Comparison of ENCODE assay signal across 1 cellular context in the genomic region with DNA sequence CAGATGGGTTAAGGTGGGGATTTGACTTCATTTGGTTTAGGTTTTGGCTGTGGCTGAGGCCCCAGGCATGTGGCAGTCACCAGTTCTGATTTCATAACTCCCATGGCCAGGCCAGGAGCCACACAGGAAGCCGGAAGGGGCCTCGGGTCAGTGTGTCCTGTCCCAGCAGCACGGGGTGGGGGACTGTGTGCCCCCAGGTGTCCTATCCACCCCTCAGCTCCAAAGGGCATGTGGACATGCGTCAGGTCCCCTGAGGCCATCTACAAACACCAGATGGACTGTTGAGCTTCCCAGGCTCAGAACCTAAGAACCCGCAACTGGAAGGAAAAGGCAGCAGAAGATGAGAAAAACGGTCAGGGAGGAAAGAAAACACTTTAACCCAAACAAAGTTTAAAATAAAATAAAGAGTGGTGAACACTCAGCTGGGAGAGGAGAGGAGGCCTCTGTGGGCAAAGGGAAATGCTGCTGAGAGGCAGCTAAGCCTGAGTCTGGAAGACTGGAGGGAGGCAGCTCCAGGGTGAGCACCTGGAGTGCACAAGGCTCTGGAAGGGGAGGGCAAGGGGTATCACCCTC.
A peak's percentile ranks its signal among the peaks of the same experiment; 100 is the strongest.
TF ChIP-seq lines count a peak whose summit lies in the region.

No MANE protein-coding gene starts in this region.

TF ChIP-seq in HepG2, 621 proteins besides CTCF, POLR2A, EP300 and RAD21 (continued from another document):
- TF ChIP-seq, protein P1, sequence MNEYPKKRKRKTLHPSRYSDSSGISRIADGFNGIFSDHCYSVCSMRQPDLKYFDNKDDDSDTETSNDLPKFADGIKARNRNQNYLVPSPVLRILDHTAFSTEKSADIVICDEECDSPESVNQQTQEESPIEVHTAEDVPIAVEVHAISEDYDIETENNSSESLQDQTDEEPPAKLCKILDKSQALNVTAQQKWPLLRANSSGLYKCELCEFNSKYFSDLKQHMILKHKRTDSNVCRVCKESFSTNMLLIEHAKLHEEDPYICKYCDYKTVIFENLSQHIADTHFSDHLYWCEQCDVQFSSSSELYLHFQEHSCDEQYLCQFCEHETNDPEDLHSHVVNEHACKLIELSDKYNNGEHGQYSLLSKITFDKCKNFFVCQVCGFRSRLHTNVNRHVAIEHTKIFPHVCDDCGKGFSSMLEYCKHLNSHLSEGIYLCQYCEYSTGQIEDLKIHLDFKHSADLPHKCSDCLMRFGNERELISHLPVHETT (CRISPR knock-in tag; conservative IDR thresholded peaks at IDR 0.05): 0 out of 2 replicates have a peak, but pooled peaks have one; percentile 31
- TF ChIP-seq, protein P2, sequence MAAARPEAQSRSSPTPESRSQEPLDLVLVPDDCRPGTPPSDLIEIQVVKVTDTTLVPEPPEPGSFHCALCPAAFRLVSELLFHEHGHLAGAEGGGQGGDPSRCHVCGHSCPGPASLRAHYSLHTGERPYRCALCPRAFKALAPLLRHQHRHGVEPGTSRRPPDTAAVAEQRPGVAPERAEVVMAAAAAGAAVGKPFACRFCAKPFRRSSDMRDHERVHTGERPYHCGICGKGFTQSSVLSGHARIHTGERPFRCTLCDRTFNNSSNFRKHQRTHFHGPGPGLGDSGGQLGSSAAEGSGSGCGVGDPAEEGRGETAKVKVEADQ (CRISPR knock-in tag; IDR thresholded peaks at IDR 0.05; ENCODE audit: borderline replicate concordance): no peak
- TF ChIP-seq ZNF792 (CRISPR knock-in tag; IDR thresholded peaks at IDR 0.05) (peak; percentile 73; the same call in 1 of the 2 replicates), NFYB (CRISPR knock-in tag; IDR thresholded peaks at IDR 0.05) (no peak), SIN3A (IDR thresholded peaks at IDR 0.05; ENCODE audit: borderline replicate concordance, low read depth, low read length) (0 out of 2 replicates have a peak, but pooled peaks have one; percentile 13), ZMYM3 (CRISPR knock-in tag; IDR thresholded peaks at IDR 0.05) (peak; percentile 87), ZNF12 (CRISPR knock-in tag; IDR thresholded peaks at IDR 0.05) (no peak), ZNF674 (CRISPR knock-in tag; IDR thresholded peaks at IDR 0.05; ENCODE audit: low read depth) (no peak), KAT2B (IDR thresholded peaks at IDR 0.05; ENCODE audit: borderline replicate concordance, low read depth, low read length) (no peak), GABPA (IDR thresholded peaks at IDR 0.05; ENCODE audit: low read depth, low read length) (peak; percentile 53), GABPA (CRISPR knock-in tag; IDR thresholded peaks at IDR 0.05; ENCODE audit: low read depth) (peak; percentile 85), FOXK1 (CRISPR knock-in tag; IDR thresholded peaks at IDR 0.05; ENCODE audit: borderline replicate concordance, low read depth) (peak; percentile 71; the same call in 1 of the 2 replicates), DNMT1 (CRISPR knock-in tag; IDR thresholded peaks at IDR 0.05) (no peak), NFIC (IDR thresholded peaks at IDR 0.05; ENCODE audit: low read length) (peak; percentile 66)
- TF ChIP-seq, protein P3, sequence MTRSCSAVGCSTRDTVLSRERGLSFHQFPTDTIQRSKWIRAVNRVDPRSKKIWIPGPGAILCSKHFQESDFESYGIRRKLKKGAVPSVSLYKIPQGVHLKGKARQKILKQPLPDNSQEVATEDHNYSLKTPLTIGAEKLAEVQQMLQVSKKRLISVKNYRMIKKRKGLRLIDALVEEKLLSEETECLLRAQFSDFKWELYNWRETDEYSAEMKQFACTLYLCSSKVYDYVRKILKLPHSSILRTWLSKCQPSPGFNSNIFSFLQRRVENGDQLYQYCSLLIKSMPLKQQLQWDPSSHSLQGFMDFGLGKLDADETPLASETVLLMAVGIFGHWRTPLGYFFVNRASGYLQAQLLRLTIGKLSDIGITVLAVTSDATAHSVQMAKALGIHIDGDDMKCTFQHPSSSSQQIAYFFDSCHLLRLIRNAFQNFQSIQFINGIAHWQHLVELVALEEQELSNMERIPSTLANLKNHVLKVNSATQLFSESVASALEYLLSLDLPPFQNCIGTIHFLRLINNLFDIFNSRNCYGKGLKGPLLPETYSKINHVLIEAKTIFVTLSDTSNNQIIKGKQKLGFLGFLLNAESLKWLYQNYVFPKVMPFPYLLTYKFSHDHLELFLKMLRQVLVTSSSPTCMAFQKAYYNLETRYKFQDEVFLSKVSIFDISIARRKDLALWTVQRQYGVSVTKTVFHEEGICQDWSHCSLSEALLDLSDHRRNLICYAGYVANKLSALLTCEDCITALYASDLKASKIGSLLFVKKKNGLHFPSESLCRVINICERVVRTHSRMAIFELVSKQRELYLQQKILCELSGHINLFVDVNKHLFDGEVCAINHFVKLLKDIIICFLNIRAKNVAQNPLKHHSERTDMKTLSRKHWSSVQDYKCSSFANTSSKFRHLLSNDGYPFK (CRISPR knock-in tag; IDR thresholded peaks at IDR 0.05; ENCODE audit: borderline replicate concordance): peak; percentile 74; the same call in 1 of the 2 replicates
- TF ChIP-seq, protein P4, sequence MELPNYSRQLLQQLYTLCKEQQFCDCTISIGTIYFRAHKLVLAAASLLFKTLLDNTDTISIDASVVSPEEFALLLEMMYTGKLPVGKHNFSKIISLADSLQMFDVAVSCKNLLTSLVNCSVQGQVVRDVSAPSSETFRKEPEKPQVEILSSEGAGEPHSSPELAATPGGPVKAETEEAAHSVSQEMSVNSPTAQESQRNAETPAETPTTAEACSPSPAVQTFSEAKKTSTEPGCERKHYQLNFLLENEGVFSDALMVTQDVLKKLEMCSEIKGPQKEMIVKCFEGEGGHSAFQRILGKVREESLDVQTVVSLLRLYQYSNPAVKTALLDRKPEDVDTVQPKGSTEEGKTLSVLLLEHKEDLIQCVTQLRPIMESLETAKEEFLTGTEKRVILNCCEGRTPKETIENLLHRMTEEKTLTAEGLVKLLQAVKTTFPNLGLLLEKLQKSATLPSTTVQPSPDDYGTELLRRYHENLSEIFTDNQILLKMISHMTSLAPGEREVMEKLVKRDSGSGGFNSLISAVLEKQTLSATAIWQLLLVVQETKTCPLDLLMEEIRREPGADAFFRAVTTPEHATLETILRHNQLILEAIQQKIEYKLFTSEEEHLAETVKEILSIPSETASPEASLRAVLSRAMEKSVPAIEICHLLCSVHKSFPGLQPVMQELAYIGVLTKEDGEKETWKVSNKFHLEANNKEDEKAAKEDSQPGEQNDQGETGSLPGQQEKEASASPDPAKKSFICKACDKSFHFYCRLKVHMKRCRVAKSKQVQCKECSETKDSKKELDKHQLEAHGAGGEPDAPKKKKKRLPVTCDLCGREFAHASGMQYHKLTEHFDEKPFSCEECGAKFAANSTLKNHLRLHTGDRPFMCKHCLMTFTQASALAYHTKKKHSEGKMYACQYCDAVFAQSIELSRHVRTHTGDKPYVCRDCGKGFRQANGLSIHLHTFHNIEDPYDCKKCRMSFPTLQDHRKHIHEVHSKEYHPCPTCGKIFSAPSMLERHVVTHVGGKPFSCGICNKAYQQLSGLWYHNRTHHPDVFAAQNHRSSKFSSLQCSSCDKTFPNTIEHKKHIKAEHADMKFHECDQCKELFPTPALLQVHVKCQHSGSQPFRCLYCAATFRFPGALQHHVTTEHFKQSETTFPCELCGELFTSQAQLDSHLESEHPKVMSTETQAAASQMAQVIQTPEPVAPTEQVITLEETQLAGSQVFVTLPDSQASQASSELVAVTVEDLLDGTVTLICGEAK (IDR thresholded peaks at IDR 0.05): no peak
- TF ChIP-seq, protein P4 (CRISPR knock-in tag; IDR thresholded peaks at IDR 0.05): peak; percentile 63
- TF ChIP-seq, protein P5, sequence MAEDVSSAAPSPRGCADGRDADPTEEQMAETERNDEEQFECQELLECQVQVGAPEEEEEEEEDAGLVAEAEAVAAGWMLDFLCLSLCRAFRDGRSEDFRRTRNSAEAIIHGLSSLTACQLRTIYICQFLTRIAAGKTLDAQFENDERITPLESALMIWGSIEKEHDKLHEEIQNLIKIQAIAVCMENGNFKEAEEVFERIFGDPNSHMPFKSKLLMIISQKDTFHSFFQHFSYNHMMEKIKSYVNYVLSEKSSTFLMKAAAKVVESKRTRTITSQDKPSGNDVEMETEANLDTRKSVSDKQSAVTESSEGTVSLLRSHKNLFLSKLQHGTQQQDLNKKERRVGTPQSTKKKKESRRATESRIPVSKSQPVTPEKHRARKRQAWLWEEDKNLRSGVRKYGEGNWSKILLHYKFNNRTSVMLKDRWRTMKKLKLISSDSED (CRISPR knock-in tag; IDR thresholded peaks at IDR 0.05): no peak
- TF ChIP-seq, protein P6, sequence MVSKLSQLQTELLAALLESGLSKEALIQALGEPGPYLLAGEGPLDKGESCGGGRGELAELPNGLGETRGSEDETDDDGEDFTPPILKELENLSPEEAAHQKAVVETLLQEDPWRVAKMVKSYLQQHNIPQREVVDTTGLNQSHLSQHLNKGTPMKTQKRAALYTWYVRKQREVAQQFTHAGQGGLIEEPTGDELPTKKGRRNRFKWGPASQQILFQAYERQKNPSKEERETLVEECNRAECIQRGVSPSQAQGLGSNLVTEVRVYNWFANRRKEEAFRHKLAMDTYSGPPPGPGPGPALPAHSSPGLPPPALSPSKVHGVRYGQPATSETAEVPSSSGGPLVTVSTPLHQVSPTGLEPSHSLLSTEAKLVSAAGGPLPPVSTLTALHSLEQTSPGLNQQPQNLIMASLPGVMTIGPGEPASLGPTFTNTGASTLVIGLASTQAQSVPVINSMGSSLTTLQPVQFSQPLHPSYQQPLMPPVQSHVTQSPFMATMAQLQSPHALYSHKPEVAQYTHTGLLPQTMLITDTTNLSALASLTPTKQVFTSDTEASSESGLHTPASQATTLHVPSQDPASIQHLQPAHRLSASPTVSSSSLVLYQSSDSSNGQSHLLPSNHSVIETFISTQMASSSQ (IDR thresholded peaks at IDR 0.05; ENCODE audit: low read depth): peak; percentile 70
- TF ChIP-seq, protein P6 (CRISPR knock-in tag; IDR thresholded peaks at IDR 0.05; ENCODE audit: borderline replicate concordance): 0 out of 2 replicates have a peak, but pooled peaks have one; percentile 38
- TF ChIP-seq, protein P7, sequence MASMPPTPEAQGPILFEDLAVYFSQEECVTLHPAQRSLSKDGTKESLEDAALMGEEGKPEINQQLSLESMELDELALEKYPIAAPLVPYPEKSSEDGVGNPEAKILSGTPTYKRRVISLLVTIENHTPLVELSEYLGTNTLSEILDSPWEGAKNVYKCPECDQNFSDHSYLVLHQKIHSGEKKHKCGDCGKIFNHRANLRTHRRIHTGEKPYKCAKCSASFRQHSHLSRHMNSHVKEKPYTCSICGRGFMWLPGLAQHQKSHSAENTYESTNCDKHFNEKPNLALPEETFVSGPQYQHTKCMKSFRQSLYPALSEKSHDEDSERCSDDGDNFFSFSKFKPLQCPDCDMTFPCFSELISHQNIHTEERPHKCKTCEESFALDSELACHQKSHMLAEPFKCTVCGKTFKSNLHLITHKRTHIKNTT (CRISPR knock-in tag; IDR thresholded peaks at IDR 0.05): no peak
- TF ChIP-seq, protein P8, sequence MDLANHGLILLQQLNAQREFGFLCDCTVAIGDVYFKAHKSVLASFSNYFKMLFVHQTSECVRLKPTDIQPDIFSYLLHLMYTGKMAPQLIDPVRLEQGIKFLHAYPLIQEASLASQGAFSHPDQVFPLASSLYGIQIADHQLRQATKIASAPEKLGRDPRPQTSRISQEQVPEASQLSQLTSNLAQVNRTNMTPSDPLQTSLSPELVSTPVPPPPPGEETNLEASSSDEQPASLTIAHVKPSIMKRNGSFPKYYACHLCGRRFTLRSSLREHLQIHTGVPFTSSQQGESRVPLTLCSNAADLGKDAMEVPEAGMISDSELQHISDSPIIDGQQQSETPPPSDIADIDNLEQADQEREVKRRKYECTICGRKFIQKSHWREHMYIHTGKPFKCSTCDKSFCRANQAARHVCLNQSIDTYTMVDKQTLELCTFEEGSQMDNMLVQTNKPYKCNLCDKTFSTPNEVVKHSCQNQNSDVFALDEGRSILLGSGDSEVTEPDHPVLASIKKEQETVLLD (CRISPR knock-in tag; IDR thresholded peaks at IDR 0.05; ENCODE audit: low read depth): no peak
